ENCODE assay signal across 25 cellular contexts in the genomic region with DNA sequence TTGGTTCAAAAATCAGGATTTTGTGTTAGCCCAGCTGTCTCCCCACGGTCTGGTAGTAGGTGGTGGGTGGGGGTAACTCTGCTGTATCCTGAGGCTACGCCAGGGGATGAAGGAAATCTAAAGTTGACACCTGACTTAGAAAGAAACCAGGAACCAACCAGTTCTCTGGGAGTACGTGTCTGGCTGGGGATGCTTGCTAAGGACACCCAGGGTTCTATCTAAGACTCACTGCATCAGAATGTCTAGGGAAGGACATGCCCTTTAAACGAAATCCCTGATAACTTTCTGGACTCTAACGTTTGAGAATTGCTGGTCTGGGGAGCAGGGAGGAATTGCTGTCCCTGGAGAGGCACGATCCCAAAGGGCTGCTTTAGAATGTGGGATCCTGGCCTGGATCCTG. TPM values are rescaled to one million over a fixed set of nuclear protein-coding genes. Genes with fewer than 3 reads are reported as not detected.
"Had no signal": no experiment of that assay in that cellular context is flagged by ENCODE, and none has a peak within 500 bp of the region (broad histone marks: within the 10 kb centered on the region; RNA-seq: fewer than 3 reads in every experiment).

No MANE protein-coding gene starts in this region.

- H3K27ac ChIP-seq: colonic mucosa, neutrophil, psoas muscle, right lobe of liver, spleen, thyroid gland, upper lobe of left lung, uterus had no signal

- H3K9me3 ChIP-seq: colonic mucosa, neutrophil, psoas muscle, right lobe of liver, thyroid gland, upper lobe of left lung, uterus had no signal

- DNase-seq: colonic mucosa; dermis blood vessel endothelial cell; effector CD4-positive, alpha-beta T cell; heart right ventricle; left cardiac atrium; left ventricle myocardium superior; mesenchymal stem cell; naive B cell; psoas muscle; retina; right lobe of liver; spleen; stimulated activated CD4-positive, alpha-beta T cell treated with anti-CD3 and anti-CD28 coated beads, Interleukin-15, amount 100 ng/mL, for 24 hours; stimulated activated CD4-positive, alpha-beta T cell treated with anti-CD3 and anti-CD28 coated beads, Interleukin-1b, Interleukin-23, amount 100 ng/mL, for 48 hours; stimulated activated CD4-positive, alpha-beta T cell treated with anti-CD3 and anti-CD28 coated beads, Interleukin-4, amount 100 ng/mL, for 24 hours; stimulated activated naive B cell treated with anti-CD40 and anti-IgM and Interleukin-4, amounts not matched to agents 10 μg/mL and 1 μg/mL and 100 μg/mL, for 72 hours; stimulated activated naive CD8-positive, alpha-beta T cell treated with anti-CD3 and anti-CD28 coated beads, Interleukin-15, amount 100 ng/mL, for 72 hours; thyroid gland; upper lobe of left lung; uterus had no signal

- H3K4me3 ChIP-seq: colonic mucosa, heart right ventricle, lung, psoas muscle, right lobe of liver, spleen, thyroid gland, upper lobe of left lung, uterus had no signal

- H3K9me3 Mint-ChIP-seq: nephron had no signal

- H3K27ac Mint-ChIP-seq: stimulated activated naive B cell treated with anti-CD40 and anti-IgM and Interleukin-4, amounts not matched to agents 10 μg/mL and 1 μg/mL and 100 μg/mL, for 72 hours; stimulated activated naive CD8-positive, alpha-beta T cell treated with anti-CD3 and anti-CD28 coated beads, Interleukin-15, amount 100 ng/mL, for 72 hours had no signal

- H3K27me3 ChIP-seq: colonic mucosa, neutrophil, right lobe of liver, thyroid gland, upper lobe of left lung, uterus had no signal

- ATAC-seq: psoas muscle; right lobe of liver; stimulated activated naive B cell treated with anti-CD40 and anti-IgM and Interleukin-4, amounts not matched to agents 10 μg/mL and 1 μg/mL and 100 μg/mL, for 72 hours; stimulated activated naive CD8-positive, alpha-beta T cell treated with anti-CD3 and anti-CD28 coated beads, Interleukin-15, amount 100 ng/mL, for 72 hours had no signal

- H3K4me3 Mint-ChIP-seq: naive B cell; nephron; stimulated activated naive B cell treated with anti-CD40 and anti-IgM and Interleukin-4, amounts not matched to agents 10 μg/mL and 1 μg/mL and 100 μg/mL, for 72 hours; stimulated activated naive CD8-positive, alpha-beta T cell treated with anti-CD3 and anti-CD28 coated beads, Interleukin-15, amount 100 ng/mL, for 72 hours had no signal

- H3K36me3 Mint-ChIP-seq: stimulated activated naive B cell treated with anti-CD40 and anti-IgM and Interleukin-4, amounts not matched to agents 10 μg/mL and 1 μg/mL and 100 μg/mL, for 72 hours had no signal

- H3K36me3 ChIP-seq: colonic mucosa, heart right ventricle, neutrophil, right lobe of liver, spleen, thyroid gland, upper lobe of left lung, uterus had no signal

- H3K4me1 ChIP-seq: colonic mucosa, psoas muscle, right lobe of liver, spleen, upper lobe of left lung, uterus had no signal

- H3K4me1 Mint-ChIP-seq: naive B cell; nephron; stimulated activated naive B cell treated with anti-CD40 and anti-IgM and Interleukin-4, amounts not matched to agents 10 μg/mL and 1 μg/mL and 100 μg/mL, for 72 hours; stimulated activated naive CD8-positive, alpha-beta T cell treated with anti-CD3 and anti-CD28 coated beads, Interleukin-15, amount 100 ng/mL, for 72 hours had no signal

RNA-seq across cellular contexts. Expression of a gene that starts 39.2 kb away (rescaled TPM):
- total RNA-seq: colonic mucosa, dermis blood vessel endothelial cell, fibroblast of lung, left ventricle myocardium superior, lung, osteoblast, psoas muscle, spleen, thyroid gland, upper lobe of left lung, uterus had no signal
- polyA plus RNA-seq: fibroblast of lung, lung had no signal
